8 cellular contexts compared by ENCODE assay signal in the genomic region with DNA sequence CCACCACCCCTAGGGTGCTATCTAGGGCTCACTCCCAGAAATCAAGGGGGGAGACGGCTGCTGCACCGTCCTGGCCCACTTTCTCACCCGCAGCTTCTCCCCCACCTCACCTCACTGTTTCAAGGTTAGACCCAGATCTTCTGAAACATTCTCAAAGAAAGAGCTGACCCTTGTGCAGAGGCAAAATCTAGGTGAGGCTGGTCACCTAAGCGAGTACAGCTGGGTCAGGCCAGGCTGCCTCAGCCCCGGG. TPM values are rescaled to one million over a fixed set of nuclear protein-coding genes. Genes with fewer than 3 reads are reported as not detected.
A peak's percentile ranks its signal among the peaks of the same experiment; 100 is the strongest.
DNase-seq lines count a peak whose midpoint lies in the region; ATAC-seq and TF ChIP-seq lines count a peak whose summit lies in the region.

No MANE protein-coding gene starts in this region.

- H3K18ac ChIP-seq in neuronal stem cell (ENCODE audit: low read length), result peak overlapping the region; percentile 95

- H3K79me1 ChIP-seq in neuronal stem cell (ENCODE audit: low read depth, low read length), result peaks cover 21% of the 10 kb centered on the region

- H3K9ac ChIP-seq in MM.1S (ENCODE audit: low read length) (peak overlapping the region; percentile 96), neuronal stem cell (ENCODE audit: low read depth, low read length, poor library complexity) (peak overlapping the region; percentile 90)

- peaks cover 54% of the 10 kb centered on the region for H3K79me2 ChIP-seq in MM.1S (ENCODE audit: low read length)

- H2AK5ac ChIP-seq in neuronal stem cell (ENCODE audit: low read depth, low read length), result peak overlapping the region; percentile 94

- H3K27ac ChIP-seq in CD4-positive, CD25-positive, alpha-beta regulatory T cell (ENCODE audit: insufficient read depth, low read length, poor library complexity, severe bottlenecking), result peak overlapping the region; percentile 47
- H3K27ac ChIP-seq in MM.1S (ENCODE audit: low read length), result peak overlapping the region; percentile 65; the same call in 1 of the 2 replicates
- H3K27ac ChIP-seq in effector memory CD4-positive, alpha-beta T cell (ENCODE audit: insufficient read depth, low read length, poor library complexity, severe bottlenecking), result peak overlapping the region; percentile 58
- no peak overlapping the region for H3K27ac ChIP-seq in neuronal stem cell (replicated peaks; ENCODE audit: low read length)
- H3K27ac ChIP-seq in body of pancreas, result peak overlapping the region in 2 of 4 donors; percentile 80 to 87

- H3K36me3 Mint-ChIP-seq in CD4-positive, CD25-positive, alpha-beta regulatory T cell, result no peaks in the 10 kb centered on the region

- H3K36me3 ChIP-seq in CD4-positive, CD25-positive, alpha-beta regulatory T cell (ENCODE audit: control insufficient read depth, insufficient read depth, low read length), result peaks cover 22% of the 10 kb centered on the region
- no peaks in the 10 kb centered on the region for H3K36me3 ChIP-seq in MM.1S (replicated peaks; ENCODE audit: insufficient read depth, low read length)
- H3K36me3 ChIP-seq in effector memory CD4-positive, alpha-beta T cell (ENCODE audit: control insufficient read depth, insufficient read depth, low read length), result peaks cover 36% of the 10 kb centered on the region
- peaks cover 2 to 9% of the 10 kb centered on the region in 2 donors for H3K36me3 ChIP-seq in neuronal stem cell (replicated peaks in 1 of 2; ENCODE audit: control insufficient read depth in 2 of 2, insufficient read depth in 2 of 2, low read length in 2 of 2)
- peaks cover 0 to 3% of the 10 kb centered on the region in 2 donors for H3K36me3 ChIP-seq in body of pancreas (replicated peaks in 1 of 2; ENCODE audit: insufficient read depth in 1 of 2, low read depth in 2 of 2)

- H4K8ac ChIP-seq in neuronal stem cell (ENCODE audit: low read depth, low read length), result no peak overlapping the region

- H3K4me1 ChIP-seq in CD4-positive, CD25-positive, alpha-beta regulatory T cell (ENCODE audit: control insufficient read depth, insufficient read depth, low read length, poor library complexity, severe bottlenecking), result peaks cover 18% of the 10 kb centered on the region
- H3K4me1 ChIP-seq in MM.1S (ENCODE audit: low read length), result no peaks in the 10 kb centered on the region
- H3K4me1 ChIP-seq in effector memory CD4-positive, alpha-beta T cell (ENCODE audit: control insufficient read depth, insufficient read depth, low read length, poor library complexity, severe bottlenecking), result peaks cover 9% of the 10 kb centered on the region
- peaks cover 2 to 14% of the 10 kb centered on the region in 2 donors for H3K4me1 ChIP-seq in neuronal stem cell (ENCODE audit: control insufficient read depth in 2 of 2, insufficient read depth in 1 of 2, low read depth in 1 of 2, low read length in 2 of 2)
- peaks cover 18% of the 10 kb centered on the region for H3K4me1 ChIP-seq in body of pancreas

- H3K4me2 ChIP-seq in MM.1S (ENCODE audit: low read depth, low read length), result peak overlapping the region; percentile 92
- H3K4me2 ChIP-seq in neuronal stem cell (ENCODE audit: insufficient read depth, low read length, poor library complexity, severe bottlenecking), result peak overlapping the region; percentile 98

- H3K9me2 ChIP-seq in MM.1S (replicated peaks; ENCODE audit: insufficient read depth, low read length), result no peaks in the 10 kb centered on the region

- H3K4me3 ChIP-seq in CD4-positive, CD25-positive, alpha-beta regulatory T cell (ENCODE audit: low read depth, low read length), result no peak overlapping the region
- H3K4me3 ChIP-seq in MM.1S (ENCODE audit: low read length) (peak overlapping the region; percentile 82), neuronal stem cell (ENCODE audit: low read length in 2 of 2) (peak overlapping the region; percentile 62 to 90), body of pancreas (peak overlapping the region in 1 of 2 donors; percentile 43)
- H3K4me3 ChIP-seq in effector memory CD4-positive, alpha-beta T cell (ENCODE audit: insufficient read depth, low read depth, low read length, poor library complexity, severe bottlenecking), result no peak overlapping the region

- no peak for DNase-seq in CD4-positive, CD25-positive, alpha-beta regulatory T cell
- DNase-seq in MM.1S (no peak), neuronal stem cell (ENCODE audit: low spot score) (no peak), 8988T (no peak), body of pancreas (no peak), A172 (ENCODE audit: low spot score) (no peak), hippocampal formation (lab: John Stamatoyannopoulos, UW) (no peak)
- DNase-seq in effector memory CD4-positive, alpha-beta T cell, result no peak

- H4K20me1 ChIP-seq in MM.1S (ENCODE audit: insufficient read depth, low read length), result no peaks in the 10 kb centered on the region

- no peaks in the 10 kb centered on the region for H3K27me3 ChIP-seq in CD4-positive, CD25-positive, alpha-beta regulatory T cell (ENCODE audit: control insufficient read depth, insufficient read depth, low read length)
- no peaks in the 10 kb centered on the region for H3K27me3 ChIP-seq in MM.1S (replicated peaks; ENCODE audit: insufficient read depth, low read length)
- H3K27me3 ChIP-seq in effector memory CD4-positive, alpha-beta T cell (replicated peaks; ENCODE audit: control insufficient read depth, insufficient read depth, low read length, poor library complexity, severe bottlenecking), result no peaks in the 10 kb centered on the region
- no peaks in the 10 kb centered on the region for H3K27me3 ChIP-seq in neuronal stem cell (ENCODE audit: control insufficient read depth in 3 of 3, insufficient read depth in 3 of 3, low read depth in 1 of 3, low read length in 3 of 3)
- H3K27me3 ChIP-seq in body of pancreas, result no peaks in the 10 kb centered on the region

- TF ChIP-seq POLR2A in body of pancreas (IDR thresholded peaks at IDR 0.05), result no peak

- peak overlapping the region; percentile 48 to 75 (median 71) for H3K27ac Mint-ChIP-seq in CD4-positive, CD25-positive, alpha-beta regulatory T cell

- TF ChIP-seq CTCF in MM.1S (IDR thresholded peaks at IDR 0.05; ENCODE audit: low read length), result no peak
- TF ChIP-seq CTCF in body of pancreas (IDR thresholded peaks at IDR 0.05), result no peak

- peak overlapping the region in 3 of 4 donors; percentile 27 to 73 (median 41) for H3K4me3 Mint-ChIP-seq in CD4-positive, CD25-positive, alpha-beta regulatory T cell

- peaks cover 4% of the 10 kb centered on the region; the same call in 1 of the 2 replicates for H3F3A ChIP-seq in MM.1S (ENCODE audit: insufficient read depth, low read length)

- peak overlapping the region; percentile 97 for H3K23ac ChIP-seq in neuronal stem cell (ENCODE audit: low read depth, low read length, poor library complexity)

- no peaks in the 10 kb centered on the region for H3K27me3 Mint-ChIP-seq in CD4-positive, CD25-positive, alpha-beta regulatory T cell

- peaks cover 3 to 24% (median 11%) of the 10 kb centered on the region in 4 donors for H3K4me1 Mint-ChIP-seq in CD4-positive, CD25-positive, alpha-beta regulatory T cell

- no CpG with 5 or more reads among the region's 5 CpGs for WGBS in neuronal stem cell (ENCODE audit: extremely low coverage in 2 of 2, insufficient read length in 2 of 2, insufficient replicate concordance in 1 of 2), 2 donors
- 29 to 42% methylated on average over 3 to 5 of the region's 5 CpGs for WGBS in body of pancreas, 2 donors

- peak overlapping the region; percentile 90 for H2BK12ac ChIP-seq in neuronal stem cell (ENCODE audit: low read length)

- H2BK5ac ChIP-seq in neuronal stem cell (ENCODE audit: low read length), result peak overlapping the region; percentile 75

- H3K14ac ChIP-seq in neuronal stem cell (ENCODE audit: low read length), result peak overlapping the region; percentile 97

- no peaks in the 10 kb centered on the region for H3K9me3 ChIP-seq in CD4-positive, CD25-positive, alpha-beta regulatory T cell (ENCODE audit: control insufficient read depth in 2 of 2, low read length in 2 of 2)
- H3K9me3 ChIP-seq in MM.1S (replicated peaks; ENCODE audit: insufficient read depth, low read length) (no peaks in the 10 kb centered on the region), neuronal stem cell (replicated peaks in 1 of 2; ENCODE audit: control insufficient read depth in 2 of 2, insufficient read depth in 1 of 2, low read depth in 1 of 2, low read length in 2 of 2) (no peaks in the 10 kb centered on the region), body of pancreas (no peaks in the 10 kb centered on the region)
- no peaks in the 10 kb centered on the region for H3K9me3 ChIP-seq in effector memory CD4-positive, alpha-beta T cell (ENCODE audit: control insufficient read depth, low read length)

- no peak overlapping the region for H3K4ac ChIP-seq in neuronal stem cell (ENCODE audit: low read length)

- H2AFZ ChIP-seq in MM.1S (ENCODE audit: low read length) (no peak overlapping the region; the same call in 1 of the 2 replicates), neuronal stem cell (ENCODE audit: low read length) (peak overlapping the region; percentile 84)

- peak overlapping the region; percentile 81 for H2BK15ac ChIP-seq in neuronal stem cell (ENCODE audit: low read length)

- H4K91ac ChIP-seq in neuronal stem cell (ENCODE audit: low read depth, low read length, poor library complexity), result no peak overlapping the region

- ATAC-seq in CD4-positive, CD25-positive, alpha-beta regulatory T cell (ENCODE audit: low read depth in 2 of 2), result no peak
- ATAC-seq in body of pancreas, result no peak

- no peaks in the 10 kb centered on the region for H3K9me3 Mint-ChIP-seq in CD4-positive, CD25-positive, alpha-beta regulatory T cell

- H2BK120ac ChIP-seq in neuronal stem cell (ENCODE audit: low read depth, low read length), result no peak overlapping the region

- intact Hi-C loops in body of pancreas (cut with DNase I), result no loop called here

RNA-seq across cellular contexts. Expression of gene GNPTG, which starts 27.0 kb away (rescaled TPM):
- total RNA-seq in CD4-positive, CD25-positive, alpha-beta regulatory T cell, result 44.1 TPM
- 10 to 100 TPM; 43.2 to 51.3 (median 46.3) TPM for polyA plus RNA-seq in CD4-positive, CD25-positive, alpha-beta regulatory T cell
- polyA plus RNA-seq in neuronal stem cell (2013, experiment 1 of 2), result 14.7 TPM
- polyA plus RNA-seq in neuronal stem cell (2013, experiment 2 of 2), result 13.2 TPM
- 10 to 100 TPM; 38.1 to 98.2 TPM for total RNA-seq in body of pancreas
- total RNA-seq in A172 (2014; rRNA removed; shearing (Covaris generic)), result 45.8 and 61.0 TPM in 2 replicates

RNA-seq across cellular contexts. Expression of gene TSR3, which starts 27.1 kb away (rescaled TPM):
- 31.5 TPM for total RNA-seq in CD4-positive, CD25-positive, alpha-beta regulatory T cell
- polyA plus RNA-seq in CD4-positive, CD25-positive, alpha-beta regulatory T cell, result 100 to 1,000 TPM in 1 of 4 donors, 10 to 100 TPM in 3; 81.1 to 103 (median 94.1) TPM
- 32.4 TPM for polyA plus RNA-seq in neuronal stem cell (2013, experiment 1 of 2)
- 29.6 TPM for polyA plus RNA-seq in neuronal stem cell (2013, experiment 2 of 2)
- 10 to 100 TPM; 70.5 to 98.8 TPM for total RNA-seq in body of pancreas
- 179 TPM in 2 replicates for total RNA-seq in A172 (2014; rRNA removed; shearing (Covaris generic))

RNA-seq across cellular contexts. Expression of gene UNKL, which starts 35.8 kb away (rescaled TPM):
- 94.3 TPM for total RNA-seq in CD4-positive, CD25-positive, alpha-beta regulatory T cell
- 1 to 10 TPM; 6.3 to 9.6 (median 8.1) TPM for polyA plus RNA-seq in CD4-positive, CD25-positive, alpha-beta regulatory T cell
- polyA plus RNA-seq in neuronal stem cell (2013, experiment 1 of 2), result 14.1 TPM
- 14.2 TPM for polyA plus RNA-seq in neuronal stem cell (2013, experiment 2 of 2)
- 10 to 100 TPM; 11.2 to 21.4 TPM for total RNA-seq in body of pancreas
- 25.5 and 31.6 TPM in 2 replicates for total RNA-seq in A172 (2014; rRNA removed; shearing (Covaris generic))

RNA-seq across cellular contexts. Expression of gene UQCC4, which starts 41.8 kb away (rescaled TPM):
- total RNA-seq in CD4-positive, CD25-positive, alpha-beta regulatory T cell, result 6.6 TPM
- 10 to 100 TPM; 35.0 to 39.6 (median 36.8) TPM for polyA plus RNA-seq in CD4-positive, CD25-positive, alpha-beta regulatory T cell
- polyA plus RNA-seq in neuronal stem cell (2013, experiment 1 of 2), result 15.5 TPM
- polyA plus RNA-seq in neuronal stem cell (2013, experiment 2 of 2), result 14.7 TPM
- 1 to 10 TPM in 1 of 2 donors, under 1 TPM in 1; 0.99 to 3.9 TPM for total RNA-seq in body of pancreas
- total RNA-seq in A172 (2014; rRNA removed; shearing (Covaris generic)), result 38.6 and 45.1 TPM in 2 replicates

RNA-seq across cellular contexts. Expression of gene BAIAP3, which starts 45.3 kb away (rescaled TPM):
- 3.1 TPM for total RNA-seq in CD4-positive, CD25-positive, alpha-beta regulatory T cell
- polyA plus RNA-seq in CD4-positive, CD25-positive, alpha-beta regulatory T cell, result under 1 TPM; 0.11 to 0.79 (median 0.27) TPM
- polyA plus RNA-seq in neuronal stem cell (2013, experiment 1 of 2), result 3.1 TPM
- polyA plus RNA-seq in neuronal stem cell (2013, experiment 2 of 2), result 2.9 TPM
- 10 to 100 TPM in 1 of 2 donors, 1 to 10 TPM in 1; 7.0 to 20.8 TPM for total RNA-seq in body of pancreas
- total RNA-seq in A172 (2014; rRNA removed; shearing (Covaris generic)), result 2.4 and 10.3 TPM in 2 replicates

Comparison
In these comparisons a context has a peak if more than half of its experiments do, and no peak if none do; other contexts are left out.
1. H3K4me3 ChIP-seq: peak in MM.1S (single experiment) and neuronal stem cell (2 of 2); none in CD4-positive, CD25-positive, alpha-beta regulatory T cell (single experiment) and effector memory CD4-positive, alpha-beta T cell (single experiment).